In the genomic region with DNA sequence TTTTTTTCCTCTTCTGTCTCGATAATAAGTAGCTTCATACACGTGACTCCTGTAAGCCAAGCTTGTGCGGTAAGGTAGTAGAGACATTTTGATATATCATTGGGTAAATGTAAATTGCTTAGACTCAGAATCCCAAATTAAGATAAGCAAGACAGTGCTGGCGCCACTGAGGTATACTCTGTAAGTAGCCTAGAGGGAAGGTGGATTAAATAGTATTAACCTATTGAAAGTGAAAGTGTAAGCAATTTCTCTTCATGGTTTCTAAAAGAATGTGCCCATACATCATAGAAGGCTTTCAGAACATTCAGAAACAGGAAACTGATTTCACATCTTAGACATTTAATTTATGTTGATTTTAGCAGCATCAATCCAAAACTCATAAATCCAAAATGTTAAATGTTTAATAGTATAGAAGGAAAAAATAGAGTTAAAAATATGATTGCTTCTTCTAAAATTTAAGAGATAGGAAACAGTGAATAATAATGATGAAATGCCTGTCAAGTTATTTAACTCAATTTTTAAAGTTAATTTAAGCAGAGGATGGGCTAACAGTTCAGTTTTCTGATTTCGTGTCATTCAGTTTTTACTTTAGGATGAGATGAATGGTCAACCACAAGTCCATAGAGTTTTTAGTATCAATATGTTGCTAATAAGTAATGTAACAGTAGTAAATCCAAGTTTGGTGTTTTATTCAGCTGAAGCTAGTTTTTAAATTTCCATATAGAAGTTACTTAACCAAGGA, we compare ENCODE assay signal across 1 cellular context.
TF ChIP-seq lines count a peak whose summit lies in the region.

No MANE protein-coding gene starts in this region.

TF ChIP-seq in A549, 52 proteins besides CTCF, POLR2A, EP300 and RAD21 (continued from another document):
- TF ChIP-seq CEBPB (IDR thresholded peaks at IDR 0.05) (no peak), MYC (IDR thresholded peaks at IDR 0.05; ENCODE audit: borderline replicate concordance, low read length) (no peak)
